In genomic region chr13:109955598-109955997, GRCh38 we compare ENCODE assay signal across 23 cellular contexts.
DNase-seq lines count a peak whose midpoint lies in the region; ATAC-seq and TF ChIP-seq lines count a peak whose summit lies in the region.
"Had no signal": no experiment of that assay in that cellular context is flagged by ENCODE, and none has a peak within 500 bp of the region (broad histone marks: within the 10 kb centered on the region; RNA-seq: fewer than 3 reads in every experiment).

No MANE protein-coding gene starts in this region.

- ATAC-seq in GM18505 (IDR thresholded peaks at IDR 0.05; ENCODE audit: unreplicated experiment) = no peak
- ATAC-seq in HG03571 (IDR thresholded peaks at IDR 0.05; ENCODE audit: unreplicated experiment) = no peak

- WGBS in testis, 2 donors = 44 to 50% methylated on average over 3 of the region's 3 CpGs

- H3K27ac ChIP-seq in testis = no peak overlapping the region
- H3K27ac ChIP-seq: thoracic aorta had no signal

- intact Hi-C loops in testis (cut with DNase I; ENCODE audit: low total_unique reads) = no loop called here

- peak; percentile 39 for DNase-seq in GM03348 (ENCODE audit: low spot score)
- DNase-seq in amniotic epithelial cell (ENCODE audit: low read depth) = peak; percentile 81
- peak; percentile 51 for DNase-seq in fibroblast of the conjunctiva (ENCODE audit: low read depth)
- DNase-seq in testis = peak; percentile 25
- DNase-seq in iPS-NIHi7 (ENCODE audit: extremely low spot score) = no peak
- DNase-seq: activated CD4-positive, alpha-beta T cell treated with anti-CD3 and anti-CD28 coated beads for 1 hour; activated naive CD4-positive, alpha-beta T cell treated with anti-CD3 and anti-CD28 coated beads for 36 hours; activated T-cell treated with anti-CD3 and anti-CD28 coated beads, Interleukin-2, amount 50 U/mL, for 48 hours; aorta; BE2C; cerebellar nuclear complex; COR-L47; effector CD8-positive, alpha-beta T cell; erythroblast; NCI-H1092; NCI-H2029; NCI-H345; NCI-H82; stimulated activated CD4-positive, alpha-beta T cell treated with anti-CD3 and anti-CD28 coated beads, Interleukin-2, amount 100 ng/mL, for 24 hours; stimulated activated naive CD4-positive, alpha-beta T cell had no signal

- no peak overlapping the region for H3K4me3 ChIP-seq in testis
- H3K4me3 ChIP-seq: thoracic aorta had no signal

- no peaks in the 10 kb centered on the region for H3K36me3 ChIP-seq in testis (ENCODE audit: low read depth, missing control alignments)
- H3K36me3 ChIP-seq: BE2C, thoracic aorta had no signal

- no peaks in the 10 kb centered on the region for H3K27me3 ChIP-seq in testis
- H3K27me3 ChIP-seq: BE2C had no signal

- no peaks in the 10 kb centered on the region for H3K4me1 ChIP-seq in testis
- H3K4me1 ChIP-seq: BE2C had no signal

- TF ChIP-seq POLR2A in testis (IDR thresholded peaks at IDR 0.05) (no peak), GM18505 (IDR thresholded peaks at IDR 0.05; ENCODE audit: borderline replicate concordance, extremely low read depth, insufficient read depth, insufficient read length) (no peak)

- TF ChIP-seq CTCF in testis (IDR thresholded peaks at IDR 0.05) = no peak

- no peaks in the 10 kb centered on the region for H3K9me3 ChIP-seq in testis
- H3K9me3 ChIP-seq: BE2C, thoracic aorta had no signal
